11 cellular contexts compared by ENCODE assay signal in genomic region chr10:119396008-119396708, GRCh38.
DNase-seq lines count a peak whose midpoint lies in the region; TF ChIP-seq lines count a peak whose summit lies in the region.
"Had no signal": no experiment of that assay in that cellular context is flagged by ENCODE, and none has a peak within 500 bp of the region (broad histone marks: within the 10 kb centered on the region; RNA-seq: fewer than 3 reads in every experiment).

No MANE protein-coding gene starts in this region.

- H3K4me1 ChIP-seq in BLaER1 treated with 17β-estradiol and CSF1 and Interleukin-3, amounts not matched to agents 10 nM and 100 nM = peaks cover 46 to 72% (median 57%) of the 10 kb centered on the region in 10 experiments
- H3K4me1 ChIP-seq in colonic mucosa (peaks cover 6% of the 10 kb centered on the region), neutrophil (ENCODE audit: control insufficient read depth in 1 of 2, insufficient read depth in 1 of 2, low read depth in 1 of 2, low read length in 1 of 2) (peaks cover 37 to 42% of the 10 kb centered on the region in 2 experiments), ovary (ENCODE audit: insufficient read depth) (peaks cover 4% of the 10 kb centered on the region)

- peak overlapping the region; percentile 5 to 75 (median 67); a peak in 17 of 22 replicates for H3K9ac ChIP-seq in BLaER1 treated with 17β-estradiol and CSF1 and Interleukin-3, amounts not matched to agents 10 nM and 100 nM
- H3K9ac ChIP-seq in colonic mucosa (ENCODE audit: low read depth in 2 of 2, low read length in 2 of 2) = peak overlapping the region in 1 of 2 donors; percentile 19
- H3K9ac ChIP-seq: KMS-11 had no signal

- 68 to 81% (median 72%) methylated on average over 10 of the region's 10 CpGs for WGBS in ovary, 3 donors

- peak overlapping the region; percentile 52 to 91 (median 79) for H3K4me2 ChIP-seq in BLaER1 treated with 17β-estradiol and CSF1 and Interleukin-3, amounts not matched to agents 10 nM and 100 nM
- H3K4me2 ChIP-seq: KMS-11 had no signal

- H3K4me3 ChIP-seq in BLaER1 treated with 17β-estradiol and CSF1 and Interleukin-3, amounts not matched to agents 10 nM and 100 nM = no peak overlapping the region
- H3K4me3 ChIP-seq in colonic mucosa (no peak overlapping the region), neutrophil (ENCODE audit: low read depth in 1 of 2, low read length in 1 of 2) (peak overlapping the region in 1 of 2 experiments; percentile 51), ovary (no peak overlapping the region)

- intact Hi-C loops in colonic mucosa (cut with DNase I) (no loop called here), ovary (cut with DNase I) (no loop called here)

- TF ChIP-seq CTCF in GM20000 (IDR thresholded peaks at IDR 0.05; ENCODE audit: extremely low read depth, missing control alignments) (no peak), colonic mucosa (IDR thresholded peaks at IDR 0.05) (no peak), neutrophil (IDR thresholded peaks at IDR 0.05) (no peak), ovary (IDR thresholded peaks at IDR 0.05) (no peak)

- peak; percentile 67 for DNase-seq in GM20000 (ENCODE audit: low spot score)
- DNase-seq in colonic mucosa = no peak
- DNase-seq in AG20443 (ENCODE audit: low spot score) = no peak
- no peak for DNase-seq in DMS79 (lab: John Stamatoyannopoulos, UW)
- no peak for DNase-seq in NK-92 (lab: John Stamatoyannopoulos, UW; ENCODE audit: unreplicated experiment)
- DNase-seq in ovary = no peak
- DNase-seq: CD4-positive, alpha-beta T cell; H9 had no signal

- no peaks in the 10 kb centered on the region for H3K9me3 ChIP-seq in BLaER1 treated with 17β-estradiol and CSF1 and Interleukin-3, amounts not matched to agents 10 nM and 100 nM (replicated peaks in 1 of 11)
- no peaks in the 10 kb centered on the region for H3K9me3 ChIP-seq in colonic mucosa
- no peaks in the 10 kb centered on the region for H3K9me3 ChIP-seq in neutrophil
- H3K9me3 ChIP-seq in ovary = no peaks in the 10 kb centered on the region

- H3K27ac ChIP-seq in BLaER1 treated with 17β-estradiol and CSF1 and Interleukin-3, amounts not matched to agents 10 nM and 100 nM = peak overlapping the region; percentile 67 to 94 (median 85); a peak in 21 of 22 replicates
- peak overlapping the region; percentile 53 for H3K27ac ChIP-seq in colonic mucosa
- peak overlapping the region; percentile 95 for H3K27ac ChIP-seq in neutrophil
- no peak overlapping the region for H3K27ac ChIP-seq in ovary
- H3K27ac ChIP-seq: KMS-11 had no signal

- no peaks in the 10 kb centered on the region for H3K27me3 ChIP-seq in BLaER1 treated with 17β-estradiol and CSF1 and Interleukin-3, amounts not matched to agents 10 nM and 100 nM
- no peaks in the 10 kb centered on the region for H3K27me3 ChIP-seq in colonic mucosa
- H3K27me3 ChIP-seq in neutrophil = no peaks in the 10 kb centered on the region
- no peaks in the 10 kb centered on the region for H3K27me3 ChIP-seq in ovary

- no peaks in the 10 kb centered on the region for H4K20me1 ChIP-seq in BLaER1 treated with 17β-estradiol and CSF1 and Interleukin-3, amounts not matched to agents 10 nM and 100 nM

- no peak for TF ChIP-seq EP300 in ovary (IDR thresholded peaks at IDR 0.05)

- H3K36me3 ChIP-seq in BLaER1 treated with 17β-estradiol and CSF1 and Interleukin-3, amounts not matched to agents 10 nM and 100 nM = no peaks in the 10 kb centered on the region
- H3K36me3 ChIP-seq in colonic mucosa (no peaks in the 10 kb centered on the region), neutrophil (no peaks in the 10 kb centered on the region), ovary (no peaks in the 10 kb centered on the region)

- no peak for TF ChIP-seq POLR2A in ovary (IDR thresholded peaks at IDR 0.05)

Comparison
In these comparisons a context has a peak if more than half of its experiments do, and no peak if none do; other contexts are left out.
1. H3K27ac ChIP-seq: peak in BLaER1 treated with 17β-estradiol and CSF1 and Interleukin-3, amounts not matched to agents 10 nM and 100 nM (11 of 11), colonic mucosa (single experiment) and neutrophil (single experiment); none in ovary (0 of 2).